20 cellular contexts compared by ENCODE assay signal in genomic region chr6:32183483-32184083, GRCh38. TPM values are rescaled to one million over a fixed set of nuclear protein-coding genes. Genes with fewer than 3 reads are reported as not detected.
A peak's percentile ranks its signal among the peaks of the same experiment; 100 is the strongest.
DNase-seq lines count a peak whose midpoint lies in the region; ATAC-seq, FAIRE-seq and TF ChIP-seq lines count a peak whose summit lies in the region.
"Had no signal": no experiment of that assay in that cellular context is flagged by ENCODE, and none has a peak within 500 bp of the region (broad histone marks: within the 10 kb centered on the region; RNA-seq: fewer than 3 reads in every experiment).

No MANE protein-coding gene starts in this region.

- no peaks in the 10 kb centered on the region for H3K9me3 ChIP-seq in vagina

- TF ChIP-seq POLR2A in vagina (IDR thresholded peaks at IDR 0.05), result no peak

- H3K27ac ChIP-seq in dorsolateral prefrontal cortex, result peak overlapping the region in 37 of 59 donors; percentile 1 to 67 (median 37)
- peak overlapping the region; percentile 99 for H3K27ac ChIP-seq in vagina
- H3K27ac ChIP-seq: KMS-11 had no signal

- H3K4me1 Mint-ChIP-seq in stimulated activated naive CD8-positive, alpha-beta T cell treated with anti-CD3 and anti-CD28 coated beads, Interleukin-15, Interleukin-2, amounts not matched to agents 100 ng/mL and 50 ng/mL, for 24 hours (ENCODE audit: low read depth), result peaks cover 71% of the 10 kb centered on the region
- peaks cover 51% of the 10 kb centered on the region for H3K4me1 Mint-ChIP-seq in neural crest cell

- intact Hi-C loops in dorsolateral prefrontal cortex (cut with DNase I) (no loop called here), vagina (cut with DNase I) (loop anchor here (10.0 kb wide), 1 partner anchor 1021 kb away; the partner anchor contains the start of genes HSD17B8, RING1, RXRB and SLC39A7)

- no peak for FAIRE-seq in urothelium cell line (lab: Jason Lieb, UNC)

- H3K4me3 Mint-ChIP-seq in stimulated activated naive CD8-positive, alpha-beta T cell treated with anti-CD3 and anti-CD28 coated beads, Interleukin-15, Interleukin-2, amounts not matched to agents 100 ng/mL and 50 ng/mL, for 24 hours, result no peak overlapping the region
- peak overlapping the region; percentile 67 for H3K4me3 Mint-ChIP-seq in neural crest cell
- H3K4me3 Mint-ChIP-seq: B cell; T-helper 2 cell treated with Interferon-gamma antibody and Interleukin-4, amounts not matched to agents 5 μg/mL and 100 μg/mL, for 36 hours had no signal

- H3K4me3 ChIP-seq in dorsolateral prefrontal cortex, result no peak overlapping the region
- no peak overlapping the region for H3K4me3 ChIP-seq in vagina

- H3K27me3 Mint-ChIP-seq in stimulated activated naive CD8-positive, alpha-beta T cell treated with anti-CD3 and anti-CD28 coated beads, Interleukin-15, Interleukin-2, amounts not matched to agents 100 ng/mL and 50 ng/mL, for 24 hours, result no peaks in the 10 kb centered on the region
- H3K27me3 Mint-ChIP-seq in neural crest cell (ENCODE audit: low read depth), result no peaks in the 10 kb centered on the region
- H3K27me3 Mint-ChIP-seq: B cell had no signal

- no peak for DNase-seq in stimulated activated naive CD8-positive, alpha-beta T cell treated with anti-CD3 and anti-CD28 coated beads, Interleukin-15, Interleukin-2, amounts not matched to agents 100 U/mL and 50 U/mL, for 24 hours
- DNase-seq in dorsolateral prefrontal cortex (no peak), neural crest cell (ENCODE audit: low read depth, low spot score) (no peak), vagina (ENCODE audit: extremely low spot score in 2 of 2) (peak in 1 of 2 donors; percentile 84), activated gamma-delta T cell treated with Interleukin-2 at 50 U/mL for 16 hours (no peak), cerebellum (ENCODE audit: low spot score) (no peak), urothelium cell line (ENCODE audit: low spot score) (no peak)
- DNase-seq: activated CD4-positive, alpha-beta T cell treated with anti-CD3 and anti-CD28 coated beads, Interleukin-2, amount 50 U/mL, for 48 hours; activated naive CD4-positive, alpha-beta T cell treated with Interleukin-2 at 50 U/mL for 16 hours; central memory CD4-positive, alpha-beta T cell; hypothalamus; NCI-H146; NCI-H526; stimulated activated CD4-positive, alpha-beta T cell treated with anti-CD3 and anti-CD28 coated beads, Interleukin-15, amount 100 ng/mL, for 24 hours had no signal

- H3K36me3 ChIP-seq in vagina, result peaks cover 0 to 29% of the 10 kb centered on the region in 2 donors

- peaks cover 63% of the 10 kb centered on the region for H3K36me3 Mint-ChIP-seq in stimulated activated naive CD8-positive, alpha-beta T cell treated with anti-CD3 and anti-CD28 coated beads, Interleukin-15, Interleukin-2, amounts not matched to agents 100 ng/mL and 50 ng/mL, for 24 hours (ENCODE audit: low read depth)
- H3K36me3 Mint-ChIP-seq in neural crest cell (ENCODE audit: low read depth), result peaks cover 15% of the 10 kb centered on the region

- no peak for TF ChIP-seq CTCF in dorsolateral prefrontal cortex (IDR thresholded peaks at IDR 0.05 in 54 of 56, conservative IDR thresholded peaks at IDR 0.05 in 2 of 56; ENCODE audit: low read depth in 1 of 56, partially characterized antibody in 56 of 56)
- no peak for TF ChIP-seq CTCF in neural crest cell (conservative IDR thresholded peaks at IDR 0.05)
- no peak for TF ChIP-seq CTCF in vagina (IDR thresholded peaks at IDR 0.05)

- peak overlapping the region; percentile 40 for H3K27ac Mint-ChIP-seq in stimulated activated naive CD8-positive, alpha-beta T cell treated with anti-CD3 and anti-CD28 coated beads, Interleukin-15, Interleukin-2, amounts not matched to agents 100 ng/mL and 50 ng/mL, for 24 hours
- H3K27ac Mint-ChIP-seq in neural crest cell (ENCODE audit: unreplicated experiment), result no peak overlapping the region
- H3K27ac Mint-ChIP-seq: T-helper 2 cell treated with Interferon-gamma antibody and Interleukin-4, amounts not matched to agents 5 μg/mL and 100 μg/mL, for 36 hours had no signal

- peaks cover 52% of the 10 kb centered on the region for H3K4me1 ChIP-seq in vagina

- ATAC-seq in stimulated activated naive CD8-positive, alpha-beta T cell treated with anti-CD3 and anti-CD28 coated beads, Interleukin-15, Interleukin-2, amounts not matched to agents 100 U/mL and 50 U/mL, for 24 hours, result no peak
- ATAC-seq: esophagus mucosa, Panc1 had no signal

- no peaks in the 10 kb centered on the region for H3K9me3 Mint-ChIP-seq in stimulated activated naive CD8-positive, alpha-beta T cell treated with anti-CD3 and anti-CD28 coated beads, Interleukin-15, Interleukin-2, amounts not matched to agents 100 ng/mL and 50 ng/mL, for 24 hours
- H3K9me3 Mint-ChIP-seq in neural crest cell, result no peaks in the 10 kb centered on the region
- H3K9me3 Mint-ChIP-seq: T-helper 2 cell treated with Interferon-gamma antibody and Interleukin-4, amounts not matched to agents 5 μg/mL and 100 μg/mL, for 36 hours had no signal

- H3K27me3 ChIP-seq in dorsolateral prefrontal cortex, result no peaks in the 10 kb centered on the region
- no peaks in the 10 kb centered on the region for H3K27me3 ChIP-seq in vagina

RNA-seq across cellular contexts. Expression of gene AGER, which starts 0.5 kb away (rescaled TPM):
- 10 to 100 TPM in 1 of 120 experiments, 1 to 10 TPM in 119; 1.6 to 11.4 (median 5.2) TPM for total RNA-seq in dorsolateral prefrontal cortex
- 25.7 and 26.0 TPM in 2 replicates for total RNA-seq in neural crest cell
- 8.1 TPM for total RNA-seq in vagina
- 0.54 TPM for total RNA-seq in cerebellum

RNA-seq across cellular contexts. Expression of gene RNF5, which starts 5.4 kb away (rescaled TPM):
- total RNA-seq in dorsolateral prefrontal cortex (10 to 100 TPM; 34.1 to 70.5 (median 51.5) TPM), neural crest cell (60.2 and 60.7 TPM in 2 replicates), vagina (48.4 TPM), cerebellum (36.8 TPM)

RNA-seq across cellular contexts. Expression of gene PBX2, which starts 6.4 kb away (rescaled TPM):
- total RNA-seq in dorsolateral prefrontal cortex (10 to 100 TPM; 42.9 to 89.4 (median 59.4) TPM), neural crest cell (205 and 206 TPM in 2 replicates), vagina (49.4 TPM), cerebellum (21.3 TPM)

RNA-seq across cellular contexts. Expression of gene AGPAT1, which starts 7.7 kb away (rescaled TPM):
- total RNA-seq in dorsolateral prefrontal cortex (100 to 1,000 TPM in 4 of 120 experiments, 10 to 100 TPM in 116; 58.7 to 102 (median 81.9) TPM), neural crest cell (88.9 and 92.9 TPM in 2 replicates), vagina (35.1 TPM), cerebellum (16.6 TPM)

RNA-seq across cellular contexts. Expression of gene GPSM3, which starts 8.9 kb away (rescaled TPM):
- total RNA-seq in dorsolateral prefrontal cortex (10 to 100 TPM in 27 of 120 experiments, 1 to 10 TPM in 92, under 1 TPM in 1; 0.87 to 23.5 (median 7.2) TPM), neural crest cell (7.3 and 8.0 TPM in 2 replicates), vagina (16.2 TPM), cerebellum (0.82 TPM)
